In the genomic region with DNA sequence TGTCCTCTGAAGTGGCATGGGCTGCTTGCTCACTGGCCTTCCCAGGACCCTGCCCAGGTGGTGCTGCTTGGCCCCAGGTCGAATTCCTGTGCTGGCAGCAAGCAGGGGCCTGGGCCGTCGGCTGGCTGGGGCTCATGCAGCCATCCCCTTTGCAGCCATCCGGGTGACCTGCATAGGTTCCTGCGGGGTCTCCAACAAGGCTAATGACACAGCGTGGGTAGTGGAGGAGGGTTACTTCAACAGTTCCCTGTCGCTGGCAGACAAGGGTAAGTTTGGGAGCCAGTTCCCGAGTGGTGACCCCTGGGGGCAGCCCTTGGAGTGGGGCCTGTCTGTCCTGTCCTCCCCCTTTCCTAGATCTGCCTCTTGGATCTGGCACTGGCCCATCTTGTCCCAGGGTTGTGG, we compare ENCODE assay signal across 15 cellular contexts. TPM values are rescaled to one million over a fixed set of nuclear protein-coding genes. Genes with fewer than 3 reads are reported as not detected.
DNase-seq lines count a peak whose midpoint lies in the region; ATAC-seq and TF ChIP-seq lines count a peak whose summit lies in the region.
"Had no signal": no experiment of that assay in that cellular context is flagged by ENCODE, and none has a peak within 500 bp of the region (broad histone marks: within the 10 kb centered on the region; RNA-seq: fewer than 3 reads in every experiment).

No MANE protein-coding gene starts in this region.

- no peaks in the 10 kb centered on the region for H3K27me3 ChIP-seq in fibroblast of lung (ENCODE audit: control insufficient read depth, insufficient read depth, low read length)

- intact Hi-C loops in CD14-positive monocyte (cut with micrococcal nuclease) = no loop called here
- intact Hi-C loops in sciatic nerve (cut with DNase I) = no loop called here

- H3K4me2 ChIP-seq in fibroblast of lung (ENCODE audit: extremely low read depth, insufficient read depth, low read length) = peak overlapping the region; percentile 66

- no peaks in the 10 kb centered on the region for H4K20me1 ChIP-seq in fibroblast of lung (ENCODE audit: control insufficient read depth, extremely low read depth, insufficient read depth, low read length)

- H3K9me3 Mint-ChIP-seq in CD14-positive monocyte = no peaks in the 10 kb centered on the region
- H3K9me3 Mint-ChIP-seq: activated CD8-positive, alpha-beta T cell treated with anti-CD3 and anti-CD28 coated beads for 36 hours; activated naive CD4-positive, alpha-beta T cell treated with anti-CD3 and anti-CD28 coated beads for 36 hours; memory B cell had no signal

- H3K79me2 ChIP-seq in fibroblast of lung (ENCODE audit: control insufficient read depth, insufficient read depth, low read length) = peaks cover 13% of the 10 kb centered on the region

- ATAC-seq in sciatic nerve = peak; percentile 4
- no peak for ATAC-seq in HG02678 (IDR thresholded peaks at IDR 0.05; ENCODE audit: unreplicated experiment)
- no peak for ATAC-seq in GM21786 (IDR thresholded peaks at IDR 0.05; ENCODE audit: unreplicated experiment)
- no peak for ATAC-seq in HG02571 (IDR thresholded peaks at IDR 0.05; ENCODE audit: unreplicated experiment)
- ATAC-seq in GM18519 (IDR thresholded peaks at IDR 0.05; ENCODE audit: low FRiP score, unreplicated experiment) = no peak
- ATAC-seq: activated CD8-positive, alpha-beta T cell treated with anti-CD3 and anti-CD28 coated beads for 36 hours; T-helper 17 cell had no signal

- POLR2A ChIA-PET in RWPE1 (lab: Yijun Ruan, JAX; ENCODE audit: low non-redundant PET) = interaction anchor here (3.4 kb wide), 1 partner anchor 22 kb away, joined by 14 read pairs; the partner anchor contains the start of gene ZMYND19

- peaks cover 17 to 41% of the 10 kb centered on the region in 2 donors for H3K36me3 Mint-ChIP-seq in CD14-positive monocyte

- H3K36me3 ChIP-seq in fibroblast of lung (ENCODE audit: control insufficient read depth, insufficient read depth, low read length) = peaks cover 20% of the 10 kb centered on the region

- H3K4me1 ChIP-seq in fibroblast of lung (ENCODE audit: control insufficient read depth, extremely low read depth, insufficient read depth, low read length) = peaks cover 10% of the 10 kb centered on the region

- peaks cover 55% of the 10 kb centered on the region for H3K4me1 Mint-ChIP-seq in CD14-positive monocyte

- DNase-seq in CD14-positive monocyte (ENCODE audit: low spot score) = no peak
- DNase-seq in RWPE1 (ENCODE audit: low spot score) = no peak
- DNase-seq in fibroblast of lung (ENCODE audit: low read depth in 2 of 2) = no peak
- DNase-seq in sciatic nerve (ENCODE audit: low spot score) = no peak
- DNase-seq: activated CD8-positive, alpha-beta T cell treated with anti-CD3 and anti-CD28 coated beads for 36 hours; activated naive CD4-positive, alpha-beta T cell treated with anti-CD3 and anti-CD28 coated beads for 36 hours; C1 segment of cervical spinal cord; dermis blood vessel endothelial cell; NCI-H187; T-helper 17 cell had no signal

- no peak overlapping the region for H3K9ac ChIP-seq in fibroblast of lung (ENCODE audit: insufficient read depth, low read length)

- no peak overlapping the region for H3K4me3 Mint-ChIP-seq in CD14-positive monocyte
- H3K4me3 Mint-ChIP-seq: activated CD8-positive, alpha-beta T cell treated with anti-CD3 and anti-CD28 coated beads for 36 hours; activated naive CD4-positive, alpha-beta T cell treated with anti-CD3 and anti-CD28 coated beads for 36 hours; memory B cell; T-helper 17 cell had no signal

- CTCF ChIA-PET in RWPE1 (lab: Yijun Ruan, JAX) = interaction anchor here (0.6 kb wide), 1 partner anchor 33 kb away, joined by 7 read pairs; no protein-coding TSS in a partner anchor

- TF ChIP-seq CTCF in CD14-positive monocyte (IDR thresholded peaks at IDR 0.05) = no peak
- no peak for TF ChIP-seq CTCF in RWPE1 (conservative IDR thresholded peaks at IDR 0.05; ENCODE audit: low read depth)
- TF ChIP-seq CTCF in fibroblast of lung (conservative IDR thresholded peaks at IDR 0.05 in 1 of 2, IDR thresholded peaks at IDR 0.05 in 1 of 2; ENCODE audit: low read depth in 1 of 2, low read length in 2 of 2) = no peak

- H3K27me3 Mint-ChIP-seq in CD14-positive monocyte (ENCODE audit: low read depth in 3 of 3) = no peaks in the 10 kb centered on the region
- H3K27me3 Mint-ChIP-seq: activated CD8-positive, alpha-beta T cell treated with anti-CD3 and anti-CD28 coated beads for 36 hours; memory B cell; T-helper 17 cell had no signal

- H3K9me3 ChIP-seq in fibroblast of lung (ENCODE audit: control insufficient read depth, insufficient read depth, low read depth, low read length) = no peaks in the 10 kb centered on the region

- H3K27ac Mint-ChIP-seq in CD14-positive monocyte = peak overlapping the region in 4 of 7 donors; percentile 73 to 81 (median 76)
- H3K27ac Mint-ChIP-seq: memory B cell had no signal

- H3K27ac ChIP-seq in RWPE1 (peak overlapping the region; percentile 100), fibroblast of lung (ENCODE audit: insufficient read depth, low read length) (peak overlapping the region; percentile 77)

- no peak overlapping the region for H2AFZ ChIP-seq in fibroblast of lung (ENCODE audit: low read length)

- H3K4me3 ChIP-seq in fibroblast of lung (replicated peaks in 1 of 4; ENCODE audit: control extremely low read depth in 1 of 4, insufficient read depth in 1 of 4, low read depth in 3 of 4, low read length in 4 of 4) = no peak overlapping the region

RNA-seq across cellular contexts. Expression of gene EHMT1, which starts 6.1 kb away (rescaled TPM):
- 10 to 100 TPM; 10.1 to 15.0 TPM for polyA plus RNA-seq in CD14-positive monocyte
- total RNA-seq in fibroblast of lung = 34.4 and 48.6 TPM in 2 replicates
- 22.4 and 26.3 TPM in 2 replicates for polyA plus RNA-seq in fibroblast of lung
- 24.6 and 29.6 TPM in 2 replicates for polyA plus RNA-seq in fibroblast of lung (2012)
- polyA minus RNA-seq in fibroblast of lung (ENCODE audit: low replicate concordance) = 35.6 and 49.3 TPM in 2 replicates
- 104 TPM for total RNA-seq in sciatic nerve

RNA-seq across cellular contexts. Expression of gene ARRDC1, which starts 7.3 kb away (rescaled TPM):
- 10 to 100 TPM; 83.2 to 87.6 TPM for polyA plus RNA-seq in CD14-positive monocyte
- total RNA-seq in fibroblast of lung = 11.0 and 17.2 TPM in 2 replicates
- polyA plus RNA-seq in fibroblast of lung = 8.3 and 11.8 TPM in 2 replicates
- 8.0 and 14.2 TPM in 2 replicates for polyA plus RNA-seq in fibroblast of lung (2012)
- polyA minus RNA-seq in fibroblast of lung (ENCODE audit: low replicate concordance) = 27.8 and 28.5 TPM in 2 replicates
- 30.6 TPM for total RNA-seq in sciatic nerve

RNA-seq across cellular contexts. Expression of gene ZMYND19, which starts 22.4 kb away (rescaled TPM):
- polyA plus RNA-seq in CD14-positive monocyte (1 to 10 TPM; 1.9 to 4.5 TPM), fibroblast of lung (12.7 and 20.4 TPM in 2 replicates)
- total RNA-seq in fibroblast of lung (11.2 and 14.1 TPM in 2 replicates), sciatic nerve (15.6 TPM)
- 16.5 and 24.8 TPM in 2 replicates for polyA plus RNA-seq in fibroblast of lung (2012)
- polyA minus RNA-seq in fibroblast of lung (ENCODE audit: low replicate concordance) = 4.9 and 6.2 TPM in 2 replicates

RNA-seq across cellular contexts. Expression of gene DPH7, which starts 34.0 kb away (rescaled TPM):
- polyA plus RNA-seq in CD14-positive monocyte (10 to 100 TPM; 13.1 to 14.2 TPM), fibroblast of lung (15.7 and 17.0 TPM in 2 replicates)
- total RNA-seq in fibroblast of lung (17.2 and 20.6 TPM in 2 replicates), sciatic nerve (33.1 TPM)
- polyA plus RNA-seq in fibroblast of lung (2012) = 11.4 and 16.2 TPM in 2 replicates
- polyA minus RNA-seq in fibroblast of lung (ENCODE audit: low replicate concordance) = 16.1 and 20.5 TPM in 2 replicates
